22 cellular contexts compared by ENCODE assay signal in the genomic region with DNA sequence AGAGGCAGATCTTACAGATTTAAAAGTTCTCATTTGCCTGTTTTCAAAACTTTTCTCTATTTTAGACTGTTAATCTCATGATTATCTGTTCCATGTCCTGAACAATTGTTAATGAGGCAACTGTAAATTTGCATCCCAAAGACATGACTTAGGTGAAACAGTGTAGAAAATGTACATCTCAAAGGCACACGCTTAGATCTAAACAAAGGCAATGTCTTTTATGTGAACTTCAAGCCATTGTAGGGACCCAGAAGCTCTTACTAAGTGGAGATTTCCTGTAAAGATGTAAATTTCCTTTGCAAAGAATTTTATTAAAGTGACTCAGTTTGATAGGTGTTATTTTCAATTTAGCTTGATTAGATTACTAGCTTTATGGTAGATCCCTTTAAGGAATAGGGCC.
DNase-seq lines count a peak whose midpoint lies in the region; ATAC-seq, FAIRE-seq and TF ChIP-seq lines count a peak whose summit lies in the region.
"Had no signal": no experiment of that assay in that cellular context is flagged by ENCODE, and none has a peak within 500 bp of the region (broad histone marks: within the 10 kb centered on the region; RNA-seq: fewer than 3 reads in every experiment).

No MANE protein-coding gene starts in this region.

- TF ChIP-seq POLR2A in H1 (IDR thresholded peaks at IDR 0.05; ENCODE audit: control extremely low read depth in 1 of 2, low read depth in 2 of 2, low read length in 2 of 2) (no peak), esophagus muscularis mucosa (IDR thresholded peaks at IDR 0.05; ENCODE audit: low read depth) (no peak)

- no peaks in the 10 kb centered on the region for H3K23me2 ChIP-seq in H1 (ENCODE audit: low read depth, low read length)

- no peaks in the 10 kb centered on the region for H3K36me3 ChIP-seq in GM23338 (ENCODE audit: insufficient read depth)
- peaks cover 4% of the 10 kb centered on the region; the same call in 1 of the 2 replicates for H3K36me3 ChIP-seq in HUES64 (ENCODE audit: insufficient read depth, low read length)
- no peaks in the 10 kb centered on the region; a peak in 1 of 8 replicates for H3K36me3 ChIP-seq in H1 (ENCODE audit: control insufficient read depth in 2 of 4, insufficient read depth in 4 of 4, low read length in 3 of 4)
- no peaks in the 10 kb centered on the region for H3K36me3 ChIP-seq in neutrophil
- no peaks in the 10 kb centered on the region for H3K36me3 ChIP-seq in esophagus muscularis mucosa
- H3K36me3 ChIP-seq: BLaER1 had no signal

- H3K23ac ChIP-seq in H1 (ENCODE audit: insufficient read length) = no peak overlapping the region

- no peak for TF ChIP-seq RAD21 in H1 (IDR thresholded peaks at IDR 0.05 in 1 of 2, conservative IDR thresholded peaks at IDR 0.05 in 1 of 2; ENCODE audit: low read depth in 2 of 2, low read length in 2 of 2)

- H3K27me3 ChIP-seq in GM23338 (ENCODE audit: insufficient read depth) (no peaks in the 10 kb centered on the region), HUES64 (ENCODE audit: insufficient read depth, low read length) (no peaks in the 10 kb centered on the region), H1 (replicated peaks in 1 of 4; ENCODE audit: control insufficient read depth in 3 of 4, extremely low read depth in 1 of 4, insufficient read depth in 3 of 4, low read length in 3 of 4) (peaks cover 0 to 1% (median 0%) of the 10 kb centered on the region in 4 experiments; a peak in 1 of 7 replicates), neutrophil (no peaks in the 10 kb centered on the region), esophagus muscularis mucosa (no peaks in the 10 kb centered on the region)
- H3K27me3 ChIP-seq: BLaER1 had no signal

- no peak overlapping the region for H3K18ac ChIP-seq in H1 (ENCODE audit: extremely low read depth, low read length)

- intact Hi-C loops in esophagus muscularis mucosa (cut with DNase I) = no loop called here

- no peak overlapping the region for H4K8ac ChIP-seq in H1 (ENCODE audit: extremely low read depth, insufficient read depth, low read length)

- H3K9ac ChIP-seq in HUES64 (ENCODE audit: low read depth, low read length) (peak overlapping the region; percentile 19; the same call in 1 of the 2 replicates), H1 (replicated peaks in 1 of 4; ENCODE audit: extremely low read depth in 1 of 4, low read depth in 3 of 4, low read length in 3 of 4) (no peak overlapping the region)
- H3K9ac ChIP-seq: BLaER1 had no signal

- peak overlapping the region; percentile 4; the same call in 1 of the 2 replicates for H3K4me3 ChIP-seq in GM23338
- H3K4me3 ChIP-seq in HUES64 (ENCODE audit: low read length) = no peak overlapping the region
- peak overlapping the region in 1 of 4 experiments; percentile 25; a peak in 1 of 8 replicates for H3K4me3 ChIP-seq in H1 (ENCODE audit: extremely low read depth in 1 of 4, insufficient read depth in 2 of 4, low read depth in 3 of 4, low read length in 4 of 4)
- no peak overlapping the region for H3K4me3 ChIP-seq in neutrophil (ENCODE audit: low read depth in 1 of 2, low read length in 1 of 2)
- H3K4me3 ChIP-seq in esophagus muscularis mucosa = no peak overlapping the region
- H3K4me3 ChIP-seq: BLaER1, SK-N-MC had no signal

- H2BK120ac ChIP-seq in H1 (replicated peaks; ENCODE audit: low read depth, low read length) = no peak overlapping the region

- H3K4me3 Mint-ChIP-seq in GM23338 = no peak overlapping the region
- H3K4me3 Mint-ChIP-seq: CD4-positive, CD25-positive, alpha-beta regulatory T cell had no signal

- CTCF ChIA-PET in H1 (lab: Charles Lee; ENCODE audit: partially characterized antibody) = interaction anchor here (0.9 to 2.1 kb wide), 5 partner anchors 10 to 137 kb away, joined by 3 to 8 read pairs (median 3); no protein-coding TSS in a partner anchor

- peak; percentile 88 for FAIRE-seq in H1 (lab: Jason Lieb, UNC)
- FAIRE-seq: GM19239, RCC 7860 had no signal

- peaks cover 53% of the 10 kb centered on the region for H3K4me1 Mint-ChIP-seq in GM23338
- H3K4me1 Mint-ChIP-seq: CD4-positive, CD25-positive, alpha-beta regulatory T cell had no signal

- no peak overlapping the region; the same call in 1 of the 2 replicates for H2AK5ac ChIP-seq in H1 (ENCODE audit: low read depth, low read length)

- no peak overlapping the region for H2BK12ac ChIP-seq in H1 (ENCODE audit: low read depth, low read length)

- H3K27ac Mint-ChIP-seq in GM23338 = no peak overlapping the region
- H3K27ac Mint-ChIP-seq: CD4-positive, CD25-positive, alpha-beta regulatory T cell had no signal

- POLR2A ChIA-PET in H1 (lab: Charles Lee; ENCODE audit: partially characterized antibody) = interaction anchor here (0.9 to 1.4 kb wide), 5 partner anchors 11 to 22 kb away, joined by 3 to 4 read pairs (median 3); no protein-coding TSS in a partner anchor

- H3K27ac ChIP-seq in GM23338 (ENCODE audit: low read depth) (no peak overlapping the region), HUES64 (ENCODE audit: low read depth, low read length) (peak overlapping the region; percentile 80), H1 (ENCODE audit: low read depth, low read length) (no peak overlapping the region), neutrophil (peak overlapping the region; percentile 23), esophagus muscularis mucosa (replicated peaks in 1 of 4) (no peak overlapping the region)
- H3K27ac ChIP-seq: BLaER1, HL-60, SK-N-MC had no signal

- peak; percentile 86 for ATAC-seq in GM23338
- ATAC-seq in GM19328 (IDR thresholded peaks at IDR 0.05; ENCODE audit: unreplicated experiment) = no peak

- peaks cover 2% of the 10 kb centered on the region for H3K9me2 ChIP-seq in GM23338 (ENCODE audit: insufficient read depth)

- no peaks in the 10 kb centered on the region for H3F3A ChIP-seq in GM23338 (replicated peaks; ENCODE audit: low read depth)

- TF ChIP-seq CTCF in GM23338 (conservative IDR thresholded peaks at IDR 0.05; ENCODE audit: low read depth in 2 of 2) (no peak), H1 (IDR thresholded peaks at IDR 0.05; ENCODE audit: control extremely low read depth in 1 of 3, insufficient read depth in 1 of 3, low read depth in 1 of 3, low read length in 3 of 3) (no peak), neutrophil (IDR thresholded peaks at IDR 0.05) (no peak), esophagus muscularis mucosa (IDR thresholded peaks at IDR 0.05) (no peak)

- TF ChIP-seq EP300 in H1 (IDR thresholded peaks at IDR 0.05; ENCODE audit: borderline replicate concordance in 1 of 2, low read depth in 2 of 2, low read length in 2 of 2) (no peak), esophagus muscularis mucosa (IDR thresholded peaks at IDR 0.05) (no peak)

- H3K27me3 Mint-ChIP-seq in GM23338 (ENCODE audit: insufficient read depth, low read depth, poor library complexity) = peaks cover under 1% of the 10 kb centered on the region

- DNase-seq in GM23338 (ENCODE audit: low spot score) (peak; percentile 69), H1 (ENCODE audit: low read depth in 1 of 2, low spot score in 2 of 2) (no peak), NCI-H774 (lab: John Stamatoyannopoulos, UW) (no peak), esophagus muscularis mucosa (ENCODE audit: extremely low spot score) (no peak)
- DNase-seq: CD4-positive, CD25-positive, alpha-beta regulatory T cell; DMS153; HCEC 1CT; KG1; MM.1S; NCI-H2029; NCI-H2227 treated with DMSO at 0.1 percent for 48 hours; NCI-H526 treated with DMSO at 0.1 percent for 48 hours; SIG-M5; SW 1271 had no signal

- H4K91ac ChIP-seq in H1 (replicated peaks; ENCODE audit: insufficient read length, low read length) = no peak overlapping the region

- no peak overlapping the region for H3K56ac ChIP-seq in H1 (replicated peaks; ENCODE audit: insufficient read length, low read depth, low read length)

- H2AFZ ChIP-seq in GM23338 (no peak overlapping the region), H1 (ENCODE audit: low read length) (no peak overlapping the region)

- H3K14ac ChIP-seq in H1 (ENCODE audit: insufficient read length) = no peak overlapping the region

- no peaks in the 10 kb centered on the region for H3K79me2 ChIP-seq in GM23338 (replicated peaks; ENCODE audit: insufficient read depth)
- H3K79me2 ChIP-seq in H1 (ENCODE audit: control insufficient read depth in 1 of 2, insufficient read depth in 2 of 2, low read length in 2 of 2) = no peaks in the 10 kb centered on the region

- no peak overlapping the region for H4K5ac ChIP-seq in H1 (ENCODE audit: insufficient read length, low read depth, low read length)

- peaks cover 50% of the 10 kb centered on the region for H3K4me1 ChIP-seq in GM23338 (ENCODE audit: insufficient read depth)
- peaks cover 53% of the 10 kb centered on the region for H3K4me1 ChIP-seq in HUES64 (ENCODE audit: insufficient read depth, low read length)
- peaks cover 0 to 16% (median 10%) of the 10 kb centered on the region in 4 experiments; a peak in 6 of 7 replicates for H3K4me1 ChIP-seq in H1 (replicated peaks in 1 of 4; ENCODE audit: control insufficient read depth in 3 of 4, insufficient read depth in 4 of 4, low read length in 3 of 4)
- H3K4me1 ChIP-seq in neutrophil (ENCODE audit: control insufficient read depth in 1 of 2, insufficient read depth in 1 of 2, low read depth in 1 of 2, low read length in 1 of 2) = peaks cover 5 to 18% of the 10 kb centered on the region in 2 experiments
- H3K4me1 ChIP-seq in esophagus muscularis mucosa = peaks cover 0 to 12% (median 6%) of the 10 kb centered on the region in 4 donors
- H3K4me1 ChIP-seq: BLaER1 had no signal

- H3K79me1 ChIP-seq in H1 (ENCODE audit: low read depth, low read length) = no peaks in the 10 kb centered on the region

- no peaks in the 10 kb centered on the region for H4K20me1 ChIP-seq in GM23338 (replicated peaks; ENCODE audit: insufficient read depth)
- H4K20me1 ChIP-seq in H1 (replicated peaks in 1 of 2; ENCODE audit: control insufficient read depth in 1 of 2, insufficient read depth in 2 of 2, low read length in 2 of 2) = no peaks in the 10 kb centered on the region
- H4K20me1 ChIP-seq: BLaER1 had no signal

- peaks cover 11% of the 10 kb centered on the region for H3K9me3 ChIP-seq in HUES64 (ENCODE audit: insufficient read depth, low read depth, low read length)
- H3K9me3 ChIP-seq in H1 (ENCODE audit: insufficient read depth in 2 of 2, low read depth in 1 of 2, low read length in 1 of 2) = no peaks in the 10 kb centered on the region
- H3K9me3 ChIP-seq in neutrophil = no peaks in the 10 kb centered on the region
- H3K9me3 ChIP-seq in esophagus muscularis mucosa = no peaks in the 10 kb centered on the region
- H3K9me3 ChIP-seq: BLaER1 had no signal

- H3K4me2 ChIP-seq in GM23338 (peak overlapping the region; percentile 40; the same call in 1 of the 2 replicates), H1 (ENCODE audit: insufficient read depth in 1 of 2, low read depth in 2 of 2, low read length in 2 of 2) (peak overlapping the region in 1 of 2 experiments; percentile 43; a peak in 1 of 4 replicates)
- H3K4me2 ChIP-seq: BLaER1 had no signal

- no peak overlapping the region for H2BK15ac ChIP-seq in H1 (ENCODE audit: low read length)

- no peak overlapping the region for H3K4ac ChIP-seq in H1 (replicated peaks; ENCODE audit: insufficient read length, low read depth, low read length)

- H3K9me3 Mint-ChIP-seq in GM23338 = peaks cover 11% of the 10 kb centered on the region; the same call in 2 of the 3 replicates

- 29% methylated on average over 1 of the region's 1 CpG for WGBS in HUES64
- 33% methylated on average over 1 of the region's 1 CpG; no CpG with 5 or more reads in 1 of the 2 experiments for WGBS in H1 (ENCODE audit: extremely low coverage in 1 of 2, insufficient coverage in 1 of 2, insufficient read length in 1 of 2, insufficient replicate concordance in 2 of 2, low coverage in 1 of 2, low lambda C conversion rate in 2 of 2, missing lambda C conversion rate in 1 of 2), 2 experiments
- 97% methylated on average over 1 of the region's 1 CpG for WGBS in esophagus muscularis mucosa

- H2BK20ac ChIP-seq in H1 (ENCODE audit: low read length) = no peak overlapping the region

- no peak overlapping the region for H2BK5ac ChIP-seq in H1 (ENCODE audit: low read depth, low read length)

- H3K36me3 Mint-ChIP-seq in GM23338 (ENCODE audit: low read depth) = peaks cover 14% of the 10 kb centered on the region
- H3K36me3 Mint-ChIP-seq: CD4-positive, CD25-positive, alpha-beta regulatory T cell had no signal

Comparison
In these comparisons a context has a peak if more than half of its experiments do, and no peak if none do; other contexts are left out.
1. H3K27ac ChIP-seq: peak in HUES64 (single experiment) and neutrophil (single experiment); none in GM23338 (single experiment), H1 (single experiment) and esophagus muscularis mucosa (0 of 4).